In genomic region chr16:19067349-19068236, GRCh38 we compare ENCODE assay signal across 1 cellular context.
TF ChIP-seq lines count a peak whose summit lies in the region.

TSS of gene COQ7 (plus strand) at chr16:19067614. CDS start at chr16:19067665, 51 bp downstream.

TF ChIP-seq in HepG2, 621 proteins besides CTCF, POLR2A, EP300 and RAD21 (continued from another document and continues in another):
- TF ChIP-seq, protein P1, sequence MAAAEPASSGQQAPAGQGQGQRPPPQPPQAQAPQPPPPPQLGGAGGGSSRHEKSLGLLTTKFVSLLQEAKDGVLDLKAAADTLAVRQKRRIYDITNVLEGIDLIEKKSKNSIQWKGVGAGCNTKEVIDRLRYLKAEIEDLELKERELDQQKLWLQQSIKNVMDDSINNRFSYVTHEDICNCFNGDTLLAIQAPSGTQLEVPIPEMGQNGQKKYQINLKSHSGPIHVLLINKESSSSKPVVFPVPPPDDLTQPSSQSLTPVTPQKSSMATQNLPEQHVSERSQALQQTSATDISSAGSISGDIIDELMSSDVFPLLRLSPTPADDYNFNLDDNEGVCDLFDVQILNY (CRISPR knock-in tag; conservative IDR thresholded peaks at IDR 0.05), result peak; percentile 51; the same call in 1 of the 2 replicates
- TF ChIP-seq ZNF709 (CRISPR knock-in tag; IDR thresholded peaks at IDR 0.05), result no peak; the same call in 1 of the 2 replicates
- no peak for TF ChIP-seq LCORL (IDR thresholded peaks at IDR 0.05)
- peak; percentile 80 for TF ChIP-seq LCORL (CRISPR knock-in tag; IDR thresholded peaks at IDR 0.05)
- peak; percentile 96; the same call in 1 of the 2 replicates for TF ChIP-seq KDM2A (CRISPR knock-in tag; IDR thresholded peaks at IDR 0.05; ENCODE audit: borderline replicate concordance, low read depth)
- TF ChIP-seq ZNF281 (CRISPR knock-in tag; IDR thresholded peaks at IDR 0.05; ENCODE audit: borderline replicate concordance), result peak; percentile 4; the same call in 1 of the 2 replicates
- TF ChIP-seq, protein P2, sequence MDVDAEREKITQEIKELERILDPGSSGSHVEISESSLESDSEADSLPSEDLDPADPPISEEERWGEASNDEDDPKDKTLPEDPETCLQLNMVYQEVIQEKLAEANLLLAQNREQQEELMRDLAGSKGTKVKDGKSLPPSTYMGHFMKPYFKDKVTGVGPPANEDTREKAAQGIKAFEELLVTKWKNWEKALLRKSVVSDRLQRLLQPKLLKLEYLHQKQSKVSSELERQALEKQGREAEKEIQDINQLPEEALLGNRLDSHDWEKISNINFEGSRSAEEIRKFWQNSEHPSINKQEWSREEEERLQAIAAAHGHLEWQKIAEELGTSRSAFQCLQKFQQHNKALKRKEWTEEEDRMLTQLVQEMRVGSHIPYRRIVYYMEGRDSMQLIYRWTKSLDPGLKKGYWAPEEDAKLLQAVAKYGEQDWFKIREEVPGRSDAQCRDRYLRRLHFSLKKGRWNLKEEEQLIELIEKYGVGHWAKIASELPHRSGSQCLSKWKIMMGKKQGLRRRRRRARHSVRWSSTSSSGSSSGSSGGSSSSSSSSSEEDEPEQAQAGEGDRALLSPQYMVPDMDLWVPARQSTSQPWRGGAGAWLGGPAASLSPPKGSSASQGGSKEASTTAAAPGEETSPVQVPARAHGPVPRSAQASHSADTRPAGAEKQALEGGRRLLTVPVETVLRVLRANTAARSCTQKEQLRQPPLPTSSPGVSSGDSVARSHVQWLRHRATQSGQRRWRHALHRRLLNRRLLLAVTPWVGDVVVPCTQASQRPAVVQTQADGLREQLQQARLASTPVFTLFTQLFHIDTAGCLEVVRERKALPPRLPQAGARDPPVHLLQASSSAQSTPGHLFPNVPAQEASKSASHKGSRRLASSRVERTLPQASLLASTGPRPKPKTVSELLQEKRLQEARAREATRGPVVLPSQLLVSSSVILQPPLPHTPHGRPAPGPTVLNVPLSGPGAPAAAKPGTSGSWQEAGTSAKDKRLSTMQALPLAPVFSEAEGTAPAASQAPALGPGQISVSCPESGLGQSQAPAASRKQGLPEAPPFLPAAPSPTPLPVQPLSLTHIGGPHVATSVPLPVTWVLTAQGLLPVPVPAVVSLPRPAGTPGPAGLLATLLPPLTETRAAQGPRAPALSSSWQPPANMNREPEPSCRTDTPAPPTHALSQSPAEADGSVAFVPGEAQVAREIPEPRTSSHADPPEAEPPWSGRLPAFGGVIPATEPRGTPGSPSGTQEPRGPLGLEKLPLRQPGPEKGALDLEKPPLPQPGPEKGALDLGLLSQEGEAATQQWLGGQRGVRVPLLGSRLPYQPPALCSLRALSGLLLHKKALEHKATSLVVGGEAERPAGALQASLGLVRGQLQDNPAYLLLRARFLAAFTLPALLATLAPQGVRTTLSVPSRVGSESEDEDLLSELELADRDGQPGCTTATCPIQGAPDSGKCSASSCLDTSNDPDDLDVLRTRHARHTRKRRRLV (CRISPR knock-in tag; IDR thresholded peaks at IDR 0.05), result peak; percentile 93
- peak; percentile 100 for TF ChIP-seq ZHX1 (CRISPR knock-in tag; IDR thresholded peaks at IDR 0.05; ENCODE audit: low read depth)
- peak; percentile 92 for TF ChIP-seq PHF8 (CRISPR knock-in tag; IDR thresholded peaks at IDR 0.05)
- 0 out of 2 replicates have a peak, but pooled peaks have one; percentile 92 for TF ChIP-seq ZNF556 (CRISPR knock-in tag; IDR thresholded peaks at IDR 0.05; ENCODE audit: borderline replicate concordance)
- TF ChIP-seq ZHX2 (IDR thresholded peaks at IDR 0.05; ENCODE audit: low read depth), result peak; percentile 99
- peak; percentile 92; the same call in 1 of the 2 replicates for TF ChIP-seq ZHX2 (CRISPR knock-in tag; IDR thresholded peaks at IDR 0.05; ENCODE audit: borderline replicate concordance)
- TF ChIP-seq, protein P3, sequence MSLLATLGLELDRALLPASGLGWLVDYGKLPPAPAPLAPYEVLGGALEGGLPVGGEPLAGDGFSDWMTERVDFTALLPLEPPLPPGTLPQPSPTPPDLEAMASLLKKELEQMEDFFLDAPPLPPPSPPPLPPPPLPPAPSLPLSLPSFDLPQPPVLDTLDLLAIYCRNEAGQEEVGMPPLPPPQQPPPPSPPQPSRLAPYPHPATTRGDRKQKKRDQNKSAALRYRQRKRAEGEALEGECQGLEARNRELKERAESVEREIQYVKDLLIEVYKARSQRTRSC (CRISPR knock-in tag; IDR thresholded peaks at IDR 0.05; ENCODE audit: low read depth), result peak; percentile 26; the same call in 1 of the 2 replicates
- TF ChIP-seq ZNF75D (CRISPR knock-in tag; IDR thresholded peaks at IDR 0.05; ENCODE audit: borderline replicate concordance), result no peak
- TF ChIP-seq FOSL2 (CRISPR knock-in tag; IDR thresholded peaks at IDR 0.05), result peak; percentile 72
- peak; percentile 69; the same call in 1 of the 2 replicates for TF ChIP-seq ZNF746 (CRISPR knock-in tag; IDR thresholded peaks at IDR 0.05)
- TF ChIP-seq, protein P4, sequence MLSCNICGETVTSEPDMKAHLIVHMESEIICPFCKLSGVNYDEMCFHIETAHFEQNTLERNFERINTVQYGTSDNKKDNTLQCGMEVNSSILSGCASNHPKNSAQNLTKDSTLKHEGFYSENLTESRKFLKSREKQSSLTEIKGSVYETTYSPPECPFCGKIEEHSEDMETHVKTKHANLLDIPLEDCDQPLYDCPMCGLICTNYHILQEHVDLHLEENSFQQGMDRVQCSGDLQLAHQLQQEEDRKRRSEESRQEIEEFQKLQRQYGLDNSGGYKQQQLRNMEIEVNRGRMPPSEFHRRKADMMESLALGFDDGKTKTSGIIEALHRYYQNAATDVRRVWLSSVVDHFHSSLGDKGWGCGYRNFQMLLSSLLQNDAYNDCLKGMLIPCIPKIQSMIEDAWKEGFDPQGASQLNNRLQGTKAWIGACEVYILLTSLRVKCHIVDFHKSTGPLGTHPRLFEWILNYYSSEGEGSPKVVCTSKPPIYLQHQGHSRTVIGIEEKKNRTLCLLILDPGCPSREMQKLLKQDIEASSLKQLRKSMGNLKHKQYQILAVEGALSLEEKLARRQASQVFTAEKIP (CRISPR knock-in tag; IDR thresholded peaks at IDR 0.05; ENCODE audit: borderline replicate concordance), result no peak
- TF ChIP-seq ZNF879 (CRISPR knock-in tag; IDR thresholded peaks at IDR 0.05), result 0 out of 2 replicates have a peak, but pooled peaks have one; percentile 4
- peak; percentile 93; the same call in 1 of the 2 replicates for TF ChIP-seq THAP9 (CRISPR knock-in tag; IDR thresholded peaks at IDR 0.05; ENCODE audit: borderline replicate concordance)
- no peak for TF ChIP-seq ZNF615 (CRISPR knock-in tag; IDR thresholded peaks at IDR 0.05; ENCODE audit: borderline replicate concordance)
- TF ChIP-seq, protein P5, sequence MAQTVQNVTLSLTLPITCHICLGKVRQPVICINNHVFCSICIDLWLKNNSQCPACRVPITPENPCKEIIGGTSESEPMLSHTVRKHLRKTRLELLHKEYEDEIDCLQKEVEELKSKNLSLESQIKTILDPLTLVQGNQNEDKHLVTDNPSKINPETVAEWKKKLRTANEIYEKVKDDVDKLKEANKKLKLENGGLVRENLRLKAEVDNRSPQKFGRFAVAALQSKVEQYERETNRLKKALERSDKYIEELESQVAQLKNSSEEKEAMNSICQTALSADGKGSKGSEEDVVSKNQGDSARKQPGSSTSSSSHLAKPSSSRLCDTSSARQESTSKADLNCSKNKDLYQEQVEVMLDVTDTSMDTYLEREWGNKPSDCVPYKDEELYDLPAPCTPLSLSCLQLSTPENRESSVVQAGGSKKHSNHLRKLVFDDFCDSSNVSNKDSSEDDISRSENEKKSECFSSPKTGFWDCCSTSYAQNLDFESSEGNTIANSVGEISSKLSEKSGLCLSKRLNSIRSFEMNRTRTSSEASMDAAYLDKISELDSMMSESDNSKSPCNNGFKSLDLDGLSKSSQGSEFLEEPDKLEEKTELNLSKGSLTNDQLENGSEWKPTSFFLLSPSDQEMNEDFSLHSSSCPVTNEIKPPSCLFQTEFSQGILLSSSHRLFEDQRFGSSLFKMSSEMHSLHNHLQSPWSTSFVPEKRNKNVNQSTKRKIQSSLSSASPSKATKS (CRISPR knock-in tag; IDR thresholded peaks at IDR 0.05), result no peak
- no peak for TF ChIP-seq ZNF850 (CRISPR knock-in tag; conservative IDR thresholded peaks at IDR 0.05)
- no peak for TF ChIP-seq ZNF607 (CRISPR knock-in tag; IDR thresholded peaks at IDR 0.05; ENCODE audit: borderline replicate concordance)
- peak; percentile 73; the same call in 1 of the 2 replicates for TF ChIP-seq ZC3H13 (CRISPR knock-in tag; IDR thresholded peaks at IDR 0.05)
- no peak for TF ChIP-seq RORA (CRISPR knock-in tag; IDR thresholded peaks at IDR 0.05)
- TF ChIP-seq MATR3 (CRISPR knock-in tag; IDR thresholded peaks at IDR 0.05), result no peak
